In the genomic region with DNA sequence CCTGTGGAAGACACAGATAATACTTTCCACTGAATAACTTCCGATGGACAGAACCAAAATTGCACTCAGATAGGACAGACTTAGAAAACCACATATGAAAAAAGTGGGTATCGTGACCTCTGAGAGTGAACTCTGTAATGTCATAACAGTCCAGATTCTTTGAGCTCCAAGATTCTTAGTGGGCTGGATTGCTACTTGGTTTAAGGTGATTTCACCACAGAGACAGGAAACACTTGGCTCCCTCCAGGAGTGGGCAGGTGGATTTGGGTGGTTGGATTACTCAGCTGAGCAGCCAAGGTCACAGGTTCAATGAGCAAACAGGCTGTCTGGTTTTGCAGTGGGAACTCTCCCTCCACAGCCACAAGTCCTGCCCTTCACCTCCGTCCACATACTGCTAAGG, we compare ENCODE assay signal across 14 cellular contexts.
DNase-seq lines count a peak whose midpoint lies in the region; ATAC-seq, FAIRE-seq and TF ChIP-seq lines count a peak whose summit lies in the region.
"Had no signal": no experiment of that assay in that cellular context is flagged by ENCODE, and none has a peak within 500 bp of the region (broad histone marks: within the 10 kb centered on the region; RNA-seq: fewer than 3 reads in every experiment).

No MANE protein-coding gene starts in this region.

- CTCF ChIA-PET in A549 (lab: Yijun Ruan, JAX) = interaction anchor here (1.0 to 7.6 kb wide), 7 partner anchors 7 to 173 kb away, joined by 3 to 43 read pairs (median 3); no protein-coding TSS in a partner anchor
- CTCF ChIA-PET in A673 (lab: Charles Lee) = no interaction called here

- DNase-seq in A549 (ENCODE audit: low read depth in 1 of 2, low spot score in 1 of 2) (peak in 1 of 2 experiments; percentile 68), HT1080 (ENCODE audit: low read depth) (peak; percentile 60), choroid plexus epithelial cell (ENCODE audit: low read depth) (peak; percentile 94), mesothelial cell of epicardium (ENCODE audit: low spot score in 2 of 2, unreplicated experiment in 2 of 2) (no peak), NCI-H526 (lab: John Stamatoyannopoulos, UW) (no peak), A673 (ENCODE audit: low spot score) (no peak), DMS153 (lab: John Stamatoyannopoulos, UW) (no peak)
- DNase-seq: activated CD4-positive, alpha-beta T cell treated with anti-CD3 and anti-CD28 coated beads for 4 hours; CD4-positive, CD25-positive, alpha-beta regulatory T cell; hypothalamus; mucosa of descending colon; NCI-H1417 treated with DMSO at 0.1 percent for 48 hours; NCI-H69 had no signal

- no peak overlapping the region for H3K4me3 Mint-ChIP-seq in mesothelial cell of epicardium
- H3K4me3 Mint-ChIP-seq: CD4-positive, CD25-positive, alpha-beta regulatory T cell had no signal

- ATAC-seq in A549 (peak; percentile 33 to 48; a peak in 3 of 6 replicates), HG03280 (IDR thresholded peaks at IDR 0.05; ENCODE audit: unreplicated experiment) (no peak)
- ATAC-seq: mucosa of descending colon had no signal

- WGBS in A549 (ENCODE audit: missing lambda C conversion rate) = 58% methylated on average over 3 of the region's 3 CpGs

- H3K27ac Mint-ChIP-seq in mesothelial cell of epicardium = peak overlapping the region; percentile 17

- TF ChIP-seq EP300 in A549 (IDR thresholded peaks at IDR 0.05) = peak in 1 of 2 experiments; percentile 66; a peak in 1 of 5 replicates

- no peak for FAIRE-seq in A549 (lab: Jason Lieb, UNC)

- H3K4me1 ChIP-seq in A549 (peaks cover 82% of the 10 kb centered on the region), A673 (ENCODE audit: insufficient read depth, low read length, poor library complexity, severe bottlenecking) (peaks cover 12% of the 10 kb centered on the region)

- H3K4me3 ChIP-seq in A549 (no peak overlapping the region), choroid plexus epithelial cell (ENCODE audit: low read depth, low read length) (no peak overlapping the region), A673 (ENCODE audit: low read depth, low read length, poor library complexity, severe bottlenecking) (no peak overlapping the region)
- H3K4me3 ChIP-seq: mucosa of descending colon had no signal

- peaks cover 29% of the 10 kb centered on the region for H3K36me3 ChIP-seq in A673 (ENCODE audit: insufficient read depth, low read length, poor library complexity, severe bottlenecking)

- H3K27me3 ChIP-seq in A673 (replicated peaks; ENCODE audit: insufficient read depth, low read depth, low read length, poor library complexity) = no peaks in the 10 kb centered on the region

- H3K27ac ChIP-seq in A549 (peak overlapping the region; percentile 76 to 91), A673 (ENCODE audit: low read depth, low read length, poor library complexity, severe bottlenecking) (no peak overlapping the region)

- H3K9me3 ChIP-seq in A549 = peaks cover under 1% of the 10 kb centered on the region; the same call in 2 of the 3 replicates
- H3K9me3 ChIP-seq in A673 (ENCODE audit: low read depth, low read length, poor library complexity, severe bottlenecking) = no peaks in the 10 kb centered on the region
- H3K9me3 ChIP-seq: mucosa of descending colon had no signal

- peaks cover 27% of the 10 kb centered on the region for H3K4me1 Mint-ChIP-seq in mesothelial cell of epicardium
- H3K4me1 Mint-ChIP-seq: CD4-positive, CD25-positive, alpha-beta regulatory T cell had no signal

- BruUV-seq in A673 (replicated peaks; lab: Mats Ljungman, UMichigan) = no TSS peak

- peaks cover 2% of the 10 kb centered on the region for H3K9me3 Mint-ChIP-seq in mesothelial cell of epicardium
- H3K9me3 Mint-ChIP-seq: CD4-positive, CD25-positive, alpha-beta regulatory T cell had no signal

- peak overlapping the region; percentile 51 for H3K4me2 ChIP-seq in A549

- no peaks in the 10 kb centered on the region for H3K27me3 Mint-ChIP-seq in mesothelial cell of epicardium (ENCODE audit: low read depth)
- H3K27me3 Mint-ChIP-seq: CD4-positive, CD25-positive, alpha-beta regulatory T cell had no signal

- POLR2A ChIA-PET in A549 (lab: Yijun Ruan, JAX) = interaction anchor here (1.5 kb wide), 1 partner anchor 8 kb away, joined by 6 read pairs; no protein-coding TSS in a partner anchor
- POLR2A ChIA-PET in A673 (lab: Charles Lee; ENCODE audit: low non-redundant PET) = no interaction called here

- intact Hi-C loops in A673 (cut with micrococcal nuclease; ENCODE audit: unreplicated experiment) = no loop called here

- no peak for TF ChIP-seq RAD21 in A549 (conservative IDR thresholded peaks at IDR 0.05 in 1 of 2, IDR thresholded peaks at IDR 0.05 in 1 of 2)

- TF ChIP-seq POLR2A in A549 (IDR thresholded peaks at IDR 0.05; ENCODE audit: low read length) = no peak

- peaks cover 56% of the 10 kb centered on the region for H3K36me3 Mint-ChIP-seq in mesothelial cell of epicardium

- TF ChIP-seq CTCF in A549 (IDR thresholded peaks at IDR 0.05) = no peak
- no peak for TF ChIP-seq CTCF in choroid plexus epithelial cell (conservative IDR thresholded peaks at IDR 0.05; ENCODE audit: low read depth, low read length)
- no peak for TF ChIP-seq CTCF in mesothelial cell of epicardium (IDR thresholded peaks at IDR 0.05; ENCODE audit: unreplicated experiment)
- TF ChIP-seq CTCF in A673 (conservative IDR thresholded peaks at IDR 0.05; ENCODE audit: low read depth, low read length) = no peak

TF ChIP-seq in A549, 52 proteins besides CTCF, POLR2A, EP300 and RAD21:
- TF ChIP-seq FOSB (CRISPR knock-in tag; IDR thresholded peaks at IDR 0.05) = no peak
- no peak for TF ChIP-seq ZSCAN20 (CRISPR knock-in tag; IDR thresholded peaks at IDR 0.05)
- 0 out of 5 replicates have a peak, but pooled peaks of 1 of the 2 experiments have one; percentile 26 for TF ChIP-seq JUN (IDR thresholded peaks at IDR 0.05)
- peak; percentile 63; the same call in 1 of the 2 replicates for TF ChIP-seq GATA3 (IDR thresholded peaks at IDR 0.05; ENCODE audit: borderline replicate concordance)
- peak; percentile 30 to 57; a peak in 2 of 4 replicates for TF ChIP-seq CEBPB (IDR thresholded peaks at IDR 0.05)
- peak; percentile 36; the same call in 1 of the 2 replicates for TF ChIP-seq MAX (IDR thresholded peaks at IDR 0.05)

Comparison
In these comparisons a context has a peak if more than half of its experiments do, and no peak if none do; other contexts are left out.
1. DNase-seq: peak in HT1080 (single experiment) and choroid plexus epithelial cell (single experiment); none in mesothelial cell of epicardium (0 of 2), NCI-H526 (0 of 2), A673 (single experiment) and DMS153 (single experiment).